Comparison of ENCODE assay signal across 8 cellular contexts in genomic region chr16:27366687-27367462, GRCh38. TPM values are rescaled to one million over a fixed set of nuclear protein-coding genes. Genes with fewer than 3 reads are reported as not detected.
A peak's percentile ranks its signal among the peaks of the same experiment; 100 is the strongest.
DNase-seq lines count a peak whose midpoint lies in the region; ATAC-seq and TF ChIP-seq lines count a peak whose summit lies in the region.

No MANE protein-coding gene starts in this region.

- peak overlapping the region; percentile 82 for H3K27ac Mint-ChIP-seq in dendritic cell treated with granulocyte-macrophage colony-stimulating factor and Interleukin-4, amounts not matched to agents 40 ng/mL and 50 ng/mL, for 4 days
- peak overlapping the region; percentile 97 for H3K27ac Mint-ChIP-seq in stimulated activated naive CD8-positive, alpha-beta T cell treated with anti-CD3 and anti-CD28 coated beads, Interleukin-15, Interleukin-2, amounts not matched to agents 100 ng/mL and 50 ng/mL, for 24 hours
- no peak overlapping the region for H3K27ac Mint-ChIP-seq in Caco-2 (ENCODE audit: unreplicated experiment)
- H3K27ac Mint-ChIP-seq in H9 = no peak overlapping the region

- no peak overlapping the region for H2BK15ac ChIP-seq in H9 (ENCODE audit: low read depth, low read length)

- DNase-seq in effector CD4-positive, alpha-beta T cell = no peak
- no peak for DNase-seq in KG1 (lab: John Stamatoyannopoulos, UW)
- no peak for DNase-seq in Caco-2
- no peak for DNase-seq in H9

- H3K4me1 Mint-ChIP-seq in dendritic cell treated with granulocyte-macrophage colony-stimulating factor and Interleukin-4, amounts not matched to agents 40 ng/mL and 50 ng/mL, for 4 days (ENCODE audit: low read depth) = peaks cover 53% of the 10 kb centered on the region
- H3K4me1 Mint-ChIP-seq in stimulated activated naive CD8-positive, alpha-beta T cell treated with anti-CD3 and anti-CD28 coated beads, Interleukin-15, Interleukin-2, amounts not matched to agents 100 ng/mL and 50 ng/mL, for 24 hours (ENCODE audit: low read depth) = peaks cover 89% of the 10 kb centered on the region
- H3K4me1 Mint-ChIP-seq in Caco-2 (ENCODE audit: low read depth, unreplicated experiment) = peaks cover 26% of the 10 kb centered on the region
- H3K4me1 Mint-ChIP-seq in H9 = peaks cover 7 to 9% of the 10 kb centered on the region in 2 experiments

- H2BK20ac ChIP-seq in H9 (ENCODE audit: low read depth, low read length, poor library complexity, severe bottlenecking) = no peak overlapping the region

- POLR2A ChIA-PET in Caco-2 (lab: Charles Lee) = no interaction called here

- no peaks in the 10 kb centered on the region for H3K79me2 ChIP-seq in OCI-LY1 (ENCODE audit: insufficient read depth, low read length)
- H3K79me2 ChIP-seq in H9 (ENCODE audit: insufficient read depth, low read length) = no peaks in the 10 kb centered on the region

- peaks cover 13% of the 10 kb centered on the region for H3K9me3 Mint-ChIP-seq in dendritic cell treated with granulocyte-macrophage colony-stimulating factor and Interleukin-4, amounts not matched to agents 40 ng/mL and 50 ng/mL, for 4 days
- H3K9me3 Mint-ChIP-seq in stimulated activated naive CD8-positive, alpha-beta T cell treated with anti-CD3 and anti-CD28 coated beads, Interleukin-15, Interleukin-2, amounts not matched to agents 100 ng/mL and 50 ng/mL, for 24 hours = peaks cover 14% of the 10 kb centered on the region
- H3K9me3 Mint-ChIP-seq in Caco-2 (ENCODE audit: unreplicated experiment) (peaks cover 9% of the 10 kb centered on the region), H9 (no peaks in the 10 kb centered on the region)

- no peaks in the 10 kb centered on the region for H3K9me2 ChIP-seq in OCI-LY1 (ENCODE audit: low read depth, low read length)

- no peak overlapping the region for H3T11ph ChIP-seq in H9 (ENCODE audit: low read length)

- H2BK120ac ChIP-seq in H9 (ENCODE audit: low read depth, low read length, poor library complexity, severe bottlenecking) = no peak overlapping the region

- no peaks in the 10 kb centered on the region for H3F3A ChIP-seq in OCI-LY1 (ENCODE audit: insufficient read depth, low read length)

- H3K14ac ChIP-seq in H9 (ENCODE audit: insufficient read depth, low read length) = no peak overlapping the region

- no peak overlapping the region for H3K4me3 Mint-ChIP-seq in dendritic cell treated with granulocyte-macrophage colony-stimulating factor and Interleukin-4, amounts not matched to agents 40 ng/mL and 50 ng/mL, for 4 days
- peak overlapping the region; percentile 63 for H3K4me3 Mint-ChIP-seq in stimulated activated naive CD8-positive, alpha-beta T cell treated with anti-CD3 and anti-CD28 coated beads, Interleukin-15, Interleukin-2, amounts not matched to agents 100 ng/mL and 50 ng/mL, for 24 hours
- H3K4me3 Mint-ChIP-seq in Caco-2 (ENCODE audit: unreplicated experiment) = no peak overlapping the region
- H3K4me3 Mint-ChIP-seq in H9 = no peak overlapping the region

- no peak overlapping the region for H3K4ac ChIP-seq in H9 (ENCODE audit: low read depth, low read length)

- H3K4me1 ChIP-seq in OCI-LY1 (ENCODE audit: insufficient read depth, low read length, severe bottlenecking) = peaks cover 16% of the 10 kb centered on the region
- peaks cover 30% of the 10 kb centered on the region for H3K4me1 ChIP-seq in Caco-2
- no peaks in the 10 kb centered on the region for H3K4me1 ChIP-seq in H9 (ENCODE audit: insufficient read depth, low read length)

- intact Hi-C loops in dendritic cell treated with granulocyte-macrophage colony-stimulating factor and Interleukin-4, amounts not matched to agents 40 ng/mL and 50 ng/mL, for 4 days (cut with micrococcal nuclease) = loop anchor here (5.0 kb wide), 1 partner anchor 210 kb away; no protein-coding TSS in a partner anchor
- intact Hi-C loops in Caco-2 (cut with micrococcal nuclease; ENCODE audit: unreplicated experiment) = loop anchor here (5.0 kb wide), 1 partner anchor 90 kb away; no protein-coding TSS in a partner anchor

- H3K27me3 Mint-ChIP-seq in dendritic cell treated with granulocyte-macrophage colony-stimulating factor and Interleukin-4, amounts not matched to agents 40 ng/mL and 50 ng/mL, for 4 days = no peaks in the 10 kb centered on the region
- no peaks in the 10 kb centered on the region for H3K27me3 Mint-ChIP-seq in stimulated activated naive CD8-positive, alpha-beta T cell treated with anti-CD3 and anti-CD28 coated beads, Interleukin-15, Interleukin-2, amounts not matched to agents 100 ng/mL and 50 ng/mL, for 24 hours
- H3K27me3 Mint-ChIP-seq in Caco-2 (ENCODE audit: insufficient read depth, unreplicated experiment) (no peaks in the 10 kb centered on the region), H9 (ENCODE audit: low read depth) (no peaks in the 10 kb centered on the region; the same call in 1 of the 2 replicates)

- H3K23ac ChIP-seq in H9 (ENCODE audit: insufficient read length, low read depth, low read length) = no peak overlapping the region

- no peak overlapping the region for H2AK5ac ChIP-seq in H9 (ENCODE audit: insufficient read length, low read length)

- no peak overlapping the region for H2BK12ac ChIP-seq in H9 (ENCODE audit: insufficient read length, low read depth, low read length)

- H2AFZ ChIP-seq in OCI-LY1 (ENCODE audit: low read length) (no peak overlapping the region), H9 (ENCODE audit: low read length) (no peak overlapping the region)

- H4K20me1 ChIP-seq in OCI-LY1 (ENCODE audit: insufficient read depth, low read length) (no peaks in the 10 kb centered on the region), H9 (ENCODE audit: control insufficient read depth, insufficient read depth, insufficient read length) (no peaks in the 10 kb centered on the region)

- H3K27me3 ChIP-seq in OCI-LY1 (ENCODE audit: insufficient read depth, low read length) (peaks cover 7% of the 10 kb centered on the region; the same call in 1 of the 2 replicates), Caco-2 (replicated peaks; ENCODE audit: control insufficient read depth, insufficient read depth, low read length) (no peaks in the 10 kb centered on the region), H9 (ENCODE audit: insufficient read depth, low read length) (no peaks in the 10 kb centered on the region)

- no CpG with 5 or more reads among the region's 14 CpGs for WGBS in H9 (ENCODE audit: extremely low coverage, insufficient read length, low lambda C conversion rate)

- no peak overlapping the region for H3K18ac ChIP-seq in H9 (ENCODE audit: insufficient read length, low read depth, low read length)

- no peak for TF ChIP-seq CTCF in OCI-LY1 (IDR thresholded peaks at IDR 0.05; ENCODE audit: low read length)
- TF ChIP-seq CTCF in Caco-2 (IDR thresholded peaks at IDR 0.05; ENCODE audit: insufficient read depth in 1 of 2, low read depth in 1 of 2, low read length in 1 of 2, severe bottlenecking in 1 of 2, unreplicated experiment in 1 of 2) = no peak
- TF ChIP-seq CTCF in H9 (conservative IDR thresholded peaks at IDR 0.05) = no peak

- H3K9me3 ChIP-seq in OCI-LY1 (ENCODE audit: low read length) (peaks cover 9% of the 10 kb centered on the region), Caco-2 (no peaks in the 10 kb centered on the region), H9 (ENCODE audit: control insufficient read depth, low read depth, low read length) (no peaks in the 10 kb centered on the region)

- H4K5ac ChIP-seq in H9 (ENCODE audit: insufficient read length, low read depth, low read length) = no peak overlapping the region

- peak; percentile 12 for ATAC-seq in GM21526 (IDR thresholded peaks at IDR 0.05; ENCODE audit: low FRiP score, unreplicated experiment)

- H3K4me3 ChIP-seq in OCI-LY1 (ENCODE audit: low read depth, low read length, poor library complexity, severe bottlenecking) = no peak overlapping the region
- no peak overlapping the region for H3K4me3 ChIP-seq in Caco-2 (ENCODE audit: low read depth, low read length)

- H3K23me2 ChIP-seq in H9 (ENCODE audit: insufficient read length, low read depth, low read length, poor library complexity, severe bottlenecking) = no peaks in the 10 kb centered on the region

- H3K27ac ChIP-seq in OCI-LY1 (ENCODE audit: low read depth, low read length, poor library complexity, severe bottlenecking) (peak overlapping the region; percentile 88), H9 (ENCODE audit: insufficient read length, low read depth, low read length) (no peak overlapping the region)

- CTCF ChIA-PET in Caco-2 (lab: Charles Lee) = interaction anchor here (1.1 to 2.0 kb wide), 7 partner anchors 103 to 187 kb away, joined by 3 to 22 read pairs (median 8); partner anchors contain the start of gene KDM8

- H3K4me2 ChIP-seq in OCI-LY1 (ENCODE audit: low read length) (peak overlapping the region; percentile 78; the same call in 1 of the 2 replicates), H9 (ENCODE audit: insufficient read depth, insufficient read length, low read length) (no peak overlapping the region)

- H3K36me3 ChIP-seq in OCI-LY1 (ENCODE audit: insufficient read depth, low read length) (peaks cover 24% of the 10 kb centered on the region), Caco-2 (ENCODE audit: control insufficient read depth, insufficient read depth, low read length) (peaks cover 2% of the 10 kb centered on the region; the same call in 1 of the 2 replicates)

- no TSS peak for BruUV-seq in Caco-2 (replicated peaks; lab: Mats Ljungman, UMichigan)

- H4K91ac ChIP-seq in H9 (ENCODE audit: insufficient read length, low read depth, low read length) = no peak overlapping the region

- no peaks in the 10 kb centered on the region for H3K79me1 ChIP-seq in H9 (ENCODE audit: insufficient read depth, low read depth, low read length, poor library complexity, severe bottlenecking)

- H3K9ac ChIP-seq in OCI-LY1 (ENCODE audit: low read length) (no peak overlapping the region), H9 (ENCODE audit: extremely low read depth, insufficient read length, low read length) (no peak overlapping the region)

- no peak overlapping the region for H3K56ac ChIP-seq in H9 (ENCODE audit: insufficient read length, low read depth, low read length)

- H4K8ac ChIP-seq in H9 (replicated peaks; ENCODE audit: insufficient read length, low read depth, low read length) = no peak overlapping the region

- no peak overlapping the region for H2BK5ac ChIP-seq in H9 (ENCODE audit: insufficient read length, low read length)

- peaks cover 39% of the 10 kb centered on the region for H3K36me3 Mint-ChIP-seq in dendritic cell treated with granulocyte-macrophage colony-stimulating factor and Interleukin-4, amounts not matched to agents 40 ng/mL and 50 ng/mL, for 4 days (ENCODE audit: low read depth)
- H3K36me3 Mint-ChIP-seq in stimulated activated naive CD8-positive, alpha-beta T cell treated with anti-CD3 and anti-CD28 coated beads, Interleukin-15, Interleukin-2, amounts not matched to agents 100 ng/mL and 50 ng/mL, for 24 hours (ENCODE audit: low read depth) = peaks cover 56% of the 10 kb centered on the region
- H3K36me3 Mint-ChIP-seq in Caco-2 (ENCODE audit: insufficient read depth, unreplicated experiment) (peaks cover 16% of the 10 kb centered on the region), H9 (ENCODE audit: insufficient read depth in 1 of 3, low read depth in 3 of 3) (peaks cover 5 to 20% (median 7%) of the 10 kb centered on the region in 3 experiments; a peak in 4 of 7 replicates)

RNA-seq across cellular contexts. Expression of gene IL21R, which starts 35.1 kb away (rescaled TPM):
- total RNA-seq in Caco-2 (2022) = 0.07 and 0.12 TPM in 2 replicates
- total RNA-seq in H9 (2021) = 0.07 and 0.11 TPM in 2 replicates

RNA-seq across cellular contexts. Expression of gene IL4R, which starts 53.1 kb away (rescaled TPM):
- total RNA-seq in Caco-2 (2022) (32.6 and 34.4 TPM in 2 replicates), H9 (2021) (28.3 and 28.6 TPM in 2 replicates)

Comparison
In these comparisons a context has a peak if more than half of its experiments do, and no peak if none do; other contexts are left out.
1. H3K27ac Mint-ChIP-seq: peak in dendritic cell treated with granulocyte-macrophage colony-stimulating factor and Interleukin-4, amounts not matched to agents 40 ng/mL and 50 ng/mL, for 4 days (single experiment) and stimulated activated naive CD8-positive, alpha-beta T cell treated with anti-CD3 and anti-CD28 coated beads, Interleukin-15, Interleukin-2, amounts not matched to agents 100 ng/mL and 50 ng/mL, for 24 hours (single experiment); none in Caco-2 (single experiment) and H9 (0 of 3).